In genomic region chr19:57192993-57193392, GRCh38 we compare ENCODE assay signal across 1 cellular context.
TF ChIP-seq lines count a peak whose summit lies in the region.

No MANE protein-coding gene starts in this region.

TF ChIP-seq in WTC11, 78 proteins besides CTCF, POLR2A, EP300 and RAD21 (continued from another document):
- TF ChIP-seq MLX (CRISPR knock-in tag; IDR thresholded peaks at IDR 0.05) (no peak), ATF2 (CRISPR knock-in tag; IDR thresholded peaks at IDR 0.05; ENCODE audit: borderline replicate concordance, low read depth) (no peak), ZNF671 (CRISPR knock-in tag; IDR thresholded peaks at IDR 0.05) (no peak), ZNF425 (CRISPR knock-in tag; conservative IDR thresholded peaks at IDR 0.05) (no peak), PRDM15 (CRISPR knock-in tag; IDR thresholded peaks at IDR 0.05) (no peak)
